ENCODE assay signal across 9 cellular contexts in genomic region chr6:79613912-79614311, GRCh38.
"Had no signal": no experiment of that assay in that cellular context is flagged by ENCODE, and none has a peak within 500 bp of the region (broad histone marks: within the 10 kb centered on the region; RNA-seq: fewer than 3 reads in every experiment).

No MANE protein-coding gene starts in this region.

- H3K9me3 ChIP-seq: lower lobe of right lung, psoas muscle had no signal

- DNase-seq: activated CD4-positive, alpha-beta T cell treated with anti-CD3 and anti-CD28 coated beads for 36 hours; activated CD4-positive, alpha-beta T cell treated with anti-CD3 and anti-CD28 coated beads, Interleukin-2, amount 50 U/mL, for 48 hours; activated gamma-delta T cell; dorsolateral prefrontal cortex; foreskin melanocyte; lower lobe of right lung; psoas muscle; right cardiac atrium had no signal

- H3K27me3 ChIP-seq: dorsolateral prefrontal cortex had no signal

- H3K27ac ChIP-seq: dorsolateral prefrontal cortex, lower lobe of right lung, psoas muscle had no signal

- H3K36me3 ChIP-seq: lower lobe of right lung had no signal

- ATAC-seq: activated CD4-positive, alpha-beta T cell treated with anti-CD3 and anti-CD28 coated beads for 36 hours; psoas muscle had no signal

- H3K4me1 ChIP-seq: lower lobe of right lung, psoas muscle had no signal

- H3K4me3 ChIP-seq: dorsolateral prefrontal cortex, lower lobe of right lung, psoas muscle, skin epidermis had no signal
